ENCODE assay signal across 1 cellular context in genomic region chr4:119299221-119300071, GRCh38.
TF ChIP-seq lines count a peak whose summit lies in the region.

No MANE protein-coding gene starts in this region.

TF ChIP-seq in H1, 55 proteins besides CTCF, POLR2A, EP300 and RAD21 (continued from another document):
- TF ChIP-seq CBX8 (IDR thresholded peaks at IDR 0.05; ENCODE audit: borderline replicate concordance, low read depth, low read length), result no peak
- no peak for TF ChIP-seq SP1 (IDR thresholded peaks at IDR 0.05; ENCODE audit: low read depth, low read length)
- no peak for TF ChIP-seq MAX (IDR thresholded peaks at IDR 0.05)
- no peak for TF ChIP-seq TEAD4 (IDR thresholded peaks at IDR 0.05; ENCODE audit: low read depth, low read length)
- no peak for TF ChIP-seq CEBPB (IDR thresholded peaks at IDR 0.05; ENCODE audit: low read depth, low read length)
- TF ChIP-seq CHD2 (IDR thresholded peaks at IDR 0.05; ENCODE audit: low read length), result no peak
- no peak for TF ChIP-seq NRF1 (IDR thresholded peaks at IDR 0.05; ENCODE audit: low read depth, low read length)
- no peak for TF ChIP-seq TBP (IDR thresholded peaks at IDR 0.05; ENCODE audit: low read depth, low read length)
- no peak for TF ChIP-seq NANOG (IDR thresholded peaks at IDR 0.05; ENCODE audit: insufficient read depth, low read depth, low read length, poor library complexity, severe bottlenecking)
- no peak for TF ChIP-seq POU5F1 (IDR thresholded peaks at IDR 0.05; ENCODE audit: low read depth, low read length)
- TF ChIP-seq CREB1 (IDR thresholded peaks at IDR 0.05), result no peak
- TF ChIP-seq SRF (IDR thresholded peaks at IDR 0.05; ENCODE audit: low read depth, low read length), result no peak
- TF ChIP-seq JUND (IDR thresholded peaks at IDR 0.05; ENCODE audit: low read length), result no peak
- no peak for TF ChIP-seq YY1 (IDR thresholded peaks at IDR 0.05; ENCODE audit: low read depth, low read length)
- TF ChIP-seq EZH2 (IDR thresholded peaks at IDR 0.05; ENCODE audit: low read depth, low read length, severe bottlenecking), result no peak
- no peak for TF ChIP-seq SIN3A (conservative IDR thresholded peaks at IDR 0.05 in 1 of 2, IDR thresholded peaks at IDR 0.05 in 1 of 2; ENCODE audit: low read depth in 1 of 2, low read length in 2 of 2)
- no peak for TF ChIP-seq TAF1 (IDR thresholded peaks at IDR 0.05; ENCODE audit: low read depth, low read length)
- TF ChIP-seq ZNF274 (IDR thresholded peaks at IDR 0.05; ENCODE audit: borderline replicate concordance, extremely low read depth, low read length), result no peak
